8 cellular contexts compared by ENCODE assay signal in genomic region chr22:25110846-25111578, GRCh38.
A peak's percentile ranks its signal among the peaks of the same experiment; 100 is the strongest.
DNase-seq lines count a peak whose midpoint lies in the region; ATAC-seq, FAIRE-seq and TF ChIP-seq lines count a peak whose summit lies in the region.

No MANE protein-coding gene starts in this region.

- H3K9me3 ChIP-seq in spleen, result peaks cover 0 to 11% (median 3%) of the 10 kb centered on the region in 8 donors

- 0 to 3% (median 1%) methylated on average over 21 to 36 of the region's 36 CpGs for WGBS in spleen, 5 donors

- no peaks in the 10 kb centered on the region for H3K36me3 Mint-ChIP-seq in activated B cell treated with CpG ODN at 0.5 μM for 24 hours (ENCODE audit: low read depth)

- H3K27ac Mint-ChIP-seq in activated B cell treated with CpG ODN at 0.5 μM for 24 hours, result no peak overlapping the region

- H3K4me1 Mint-ChIP-seq in activated B cell treated with CpG ODN at 0.5 μM for 24 hours, result peaks cover 21% of the 10 kb centered on the region

- intact Hi-C loops in activated B cell treated with CpG ODN at 0.5 μM for 24 hours (cut with micrococcal nuclease), result no loop called here
- intact Hi-C loops in spleen (cut with DNase I; ENCODE audit: low total_unique reads), result no loop called here

- H3K9me3 Mint-ChIP-seq in activated B cell treated with CpG ODN at 0.5 μM for 24 hours, result no peaks in the 10 kb centered on the region

- no peak overlapping the region for H2AFZ ChIP-seq in ACC112 (ENCODE audit: low read length, unreplicated experiment)

- POLR2A ChIA-PET in activated B cell treated with CpG ODN at 0.5 μM for 24 hours (lab: Charles Lee), result no interaction called here

- peak; percentile 80 for FAIRE-seq in GM19239 (lab: Jason Lieb, UNC)
- peak; percentile 90 for FAIRE-seq in islet of Langerhans (lab: Jason Lieb, UNC)

- no peaks in the 10 kb centered on the region for H3K79me2 ChIP-seq in ACC112 (ENCODE audit: control insufficient read depth, insufficient read depth, low read length, unreplicated experiment)

- no peak for TF ChIP-seq POLR2A in spleen (IDR thresholded peaks at IDR 0.05)

- TF ChIP-seq CTCF in activated B cell treated with CpG ODN at 0.5 μM for 24 hours (IDR thresholded peaks at IDR 0.05) (no peak), spleen (IDR thresholded peaks at IDR 0.05 in 8 of 11, conservative IDR thresholded peaks at IDR 0.05 in 3 of 11) (peak in 9 of 11 experiments; percentile 14 to 62 (median 39))

- H3K4me1 ChIP-seq in ACC112 (ENCODE audit: control insufficient read depth, insufficient read depth, low read length, unreplicated experiment) (peaks cover 3% of the 10 kb centered on the region), spleen (peaks cover 0 to 22% (median 17%) of the 10 kb centered on the region in 6 donors)

- ATAC-seq in activated B cell treated with CpG ODN at 0.5 μM for 24 hours (ENCODE audit: low read depth), result peak; percentile 72

- H3K4me3 Mint-ChIP-seq in activated B cell treated with CpG ODN at 0.5 μM for 24 hours, result peak overlapping the region; percentile 76

- peak; percentile 78 for DNase-seq in GM19239 (ENCODE audit: insufficient read length, low spot score)
- peak; percentile 98 for DNase-seq in NCI-H2171 treated with DMSO at 0.1 percent for 48 hours (lab: John Stamatoyannopoulos, UW)
- peak; percentile 34 for DNase-seq in activated B cell treated with CpG ODN at 0.5 μM for 24 hours
- DNase-seq in caudate nucleus (lab: John Stamatoyannopoulos, UW), result peak in 40 of 61 donors; percentile 13 to 78 (median 49)
- peak; percentile 78 for DNase-seq in spleen
- no peak for DNase-seq in NK-92 treated with Interleukin-12 subunit alpha and Interleukin-12 subunit beta, amount 100 ng/mL, for 24 hours (lab: John Stamatoyannopoulos, UW)

- H3K4me3 ChIP-seq in ACC112 (ENCODE audit: low read depth, low read length) (peak overlapping the region; percentile 81), spleen (peak overlapping the region; percentile 37 to 70 (median 46))

- H3K27me3 ChIP-seq in ACC112 (ENCODE audit: insufficient read depth, low read length) (no peaks in the 10 kb centered on the region), spleen (replicated peaks in 1 of 7) (peaks cover 0 to 50% (median 7%) of the 10 kb centered on the region in 7 donors)

- no peaks in the 10 kb centered on the region for H3K36me3 ChIP-seq in ACC112 (ENCODE audit: insufficient read depth, low read length)
- peaks cover 0 to 4% (median 0%) of the 10 kb centered on the region in 6 donors for H3K36me3 ChIP-seq in spleen

- peaks cover 46% of the 10 kb centered on the region for H3K27me3 Mint-ChIP-seq in activated B cell treated with CpG ODN at 0.5 μM for 24 hours

- CTCF ChIA-PET in activated B cell treated with CpG ODN at 0.5 μM for 24 hours (lab: Charles Lee), result interaction anchor here (1.1 kb wide), 1 partner anchor 80 kb away, joined by 3 read pairs; no protein-coding TSS in a partner anchor

- H3K27ac ChIP-seq in ACC112 (ENCODE audit: low read depth, low read length), result peak overlapping the region; percentile 63; the same call in 1 of the 2 replicates
- H3K27ac ChIP-seq in caudate nucleus (ENCODE audit: low read depth, low read length), result peak overlapping the region; percentile 87
- peak overlapping the region in 2 of 8 donors; percentile 7 to 26 for H3K27ac ChIP-seq in spleen
